In the genomic region with DNA sequence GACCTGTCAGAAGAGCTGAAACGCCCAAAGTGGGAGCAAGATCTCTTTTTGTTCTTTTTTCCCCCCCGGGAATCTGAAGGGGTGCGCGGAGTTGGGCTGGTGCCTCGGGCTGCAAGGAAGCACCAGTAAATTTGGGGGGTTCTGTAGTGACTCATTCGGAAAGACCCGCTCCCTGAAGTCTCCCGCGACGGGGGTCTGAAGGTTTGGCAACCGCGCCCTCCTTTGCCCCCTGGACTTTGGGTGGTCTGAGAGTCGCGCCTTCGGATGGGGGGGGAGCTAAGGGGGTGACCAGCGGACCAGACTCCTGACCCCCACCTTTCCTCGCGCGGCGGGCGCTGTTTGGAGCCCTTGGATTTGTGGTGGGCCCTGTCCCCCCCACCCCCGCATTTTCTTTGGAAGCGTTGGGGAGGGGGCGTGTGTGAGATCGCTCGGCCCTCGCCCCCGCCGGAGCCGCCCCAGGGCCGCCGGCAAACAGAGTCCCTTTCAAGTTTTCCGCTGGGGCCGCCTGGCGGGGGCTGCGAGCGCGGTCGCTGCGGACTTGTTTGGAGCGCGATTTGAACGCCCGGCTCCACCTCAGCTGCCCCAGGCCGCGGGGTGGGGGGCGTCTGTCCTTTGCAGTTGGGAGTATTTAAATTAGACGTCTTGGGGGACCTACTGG, we compare ENCODE assay signal across 8 cellular contexts. TPM values are rescaled to one million over a fixed set of nuclear protein-coding genes. Genes with fewer than 3 reads are reported as not detected.
DNase-seq lines count a peak whose midpoint lies in the region; ATAC-seq and TF ChIP-seq lines count a peak whose summit lies in the region.

No MANE protein-coding gene starts in this region.

- no peak for DNase-seq in T-helper 2 cell treated with Interferon-gamma antibody and Interleukin-4, amounts not matched to agents 5 μg/mL and 100 μg/mL, for 36 hours (ENCODE audit: low spot score)
- DNase-seq in T-helper 2 cell, result no peak
- peak; percentile 57 for DNase-seq in activated B cell treated with CpG ODN at 0.5 μM for 24 hours
- DNase-seq in glutamatergic neuron, result peak; percentile 76
- DNase-seq in amniotic stem cell (lab: John Stamatoyannopoulos, UW), result no peak
- DNase-seq in DMS79 treated with DMSO at 0.1 percent for 48 hours (lab: John Stamatoyannopoulos, UW), result no peak

- H3K4me3 Mint-ChIP-seq in T-helper 2 cell treated with Interferon-gamma antibody and Interleukin-4, amounts not matched to agents 5 μg/mL and 100 μg/mL, for 36 hours, result peak overlapping the region; percentile 74
- H3K4me3 Mint-ChIP-seq in activated B cell treated with CpG ODN at 0.5 μM for 24 hours (peak overlapping the region; percentile 98), glutamatergic neuron (ENCODE audit: unreplicated experiment) (peak overlapping the region; percentile 99)

- ATAC-seq in activated B cell treated with CpG ODN at 0.5 μM for 24 hours (ENCODE audit: low read depth), result no peak
- no peak for ATAC-seq in HG02759 (IDR thresholded peaks at IDR 0.05; ENCODE audit: unreplicated experiment)

- POLR2A ChIA-PET in activated B cell treated with CpG ODN at 0.5 μM for 24 hours (lab: Charles Lee), result interaction anchor here (0.5 to 16.5 kb wide), 16 partner anchors 14 to 376 kb away, joined by 3 to 772 read pairs (median 4); partner anchors contain the start of gene SPATA24

- no peaks in the 10 kb centered on the region for H3K9me3 Mint-ChIP-seq in T-helper 2 cell treated with Interferon-gamma antibody and Interleukin-4, amounts not matched to agents 5 μg/mL and 100 μg/mL, for 36 hours
- H3K9me3 Mint-ChIP-seq in activated B cell treated with CpG ODN at 0.5 μM for 24 hours (no peaks in the 10 kb centered on the region), glutamatergic neuron (ENCODE audit: unreplicated experiment) (peaks cover 20% of the 10 kb centered on the region)

- H3K36me3 Mint-ChIP-seq in T-helper 2 cell treated with Interferon-gamma antibody and Interleukin-4, amounts not matched to agents 5 μg/mL and 100 μg/mL, for 36 hours (ENCODE audit: low read depth), result no peaks in the 10 kb centered on the region
- peaks cover 13% of the 10 kb centered on the region for H3K36me3 Mint-ChIP-seq in activated B cell treated with CpG ODN at 0.5 μM for 24 hours (ENCODE audit: low read depth)
- H3K36me3 Mint-ChIP-seq in glutamatergic neuron (ENCODE audit: unreplicated experiment), result no peaks in the 10 kb centered on the region

- no peaks in the 10 kb centered on the region for H3K9me3 ChIP-seq in parathyroid adenoma (ENCODE audit: control insufficient read depth, low read length)

- intact Hi-C loops in activated B cell treated with CpG ODN at 0.5 μM for 24 hours (cut with micrococcal nuclease), result no loop called here

- H3K4me1 Mint-ChIP-seq in T-helper 2 cell treated with Interferon-gamma antibody and Interleukin-4, amounts not matched to agents 5 μg/mL and 100 μg/mL, for 36 hours (ENCODE audit: low read depth), result peaks cover 20% of the 10 kb centered on the region
- H3K4me1 Mint-ChIP-seq in activated B cell treated with CpG ODN at 0.5 μM for 24 hours (peaks cover 74% of the 10 kb centered on the region), glutamatergic neuron (ENCODE audit: low read depth, unreplicated experiment) (peaks cover 37% of the 10 kb centered on the region)

- H3K4me2 ChIP-seq in parathyroid adenoma (ENCODE audit: low read length), result peak overlapping the region; percentile 93

- H3K79me2 ChIP-seq in parathyroid adenoma, result peaks cover 36% of the 10 kb centered on the region

- no peak overlapping the region for H3K27ac Mint-ChIP-seq in T-helper 2 cell treated with Interferon-gamma antibody and Interleukin-4, amounts not matched to agents 5 μg/mL and 100 μg/mL, for 36 hours
- H3K27ac Mint-ChIP-seq in activated B cell treated with CpG ODN at 0.5 μM for 24 hours, result peak overlapping the region; percentile 94
- peak overlapping the region; percentile 93 for H3K27ac Mint-ChIP-seq in glutamatergic neuron (ENCODE audit: unreplicated experiment)

- CTCF ChIA-PET in activated B cell treated with CpG ODN at 0.5 μM for 24 hours (lab: Charles Lee), result interaction anchor here (0.7 to 9.8 kb wide), 10 partner anchors 10 to 115 kb away, joined by 3 to 169 read pairs (median 7); no protein-coding TSS in a partner anchor

- peaks cover 48% of the 10 kb centered on the region for H3K4me1 ChIP-seq in parathyroid adenoma

- peak overlapping the region; percentile 47 for H2AFZ ChIP-seq in parathyroid adenoma

- TF ChIP-seq CTCF in activated B cell treated with CpG ODN at 0.5 μM for 24 hours (IDR thresholded peaks at IDR 0.05), result no peak
- peak; percentile 44 for TF ChIP-seq CTCF in glutamatergic neuron (IDR thresholded peaks at IDR 0.05; ENCODE audit: partially characterized antibody, unreplicated experiment)
- peak; percentile 33 for TF ChIP-seq CTCF in parathyroid adenoma (IDR thresholded peaks at IDR 0.05)

- peak overlapping the region; percentile 80 for H3K4me3 ChIP-seq in parathyroid adenoma (ENCODE audit: low read depth, low read length)

- no peaks in the 10 kb centered on the region for H3K27me3 ChIP-seq in parathyroid adenoma (ENCODE audit: control insufficient read depth, insufficient read depth, low read length)

- H3K9ac ChIP-seq in parathyroid adenoma, result peak overlapping the region; percentile 61

- no peaks in the 10 kb centered on the region for H3K36me3 ChIP-seq in parathyroid adenoma (ENCODE audit: control insufficient read depth, insufficient read depth, low read length)

- peak overlapping the region; percentile 92 for H3K27ac ChIP-seq in parathyroid adenoma

- peaks cover 72% of the 10 kb centered on the region for H3K27me3 Mint-ChIP-seq in T-helper 2 cell treated with Interferon-gamma antibody and Interleukin-4, amounts not matched to agents 5 μg/mL and 100 μg/mL, for 36 hours (ENCODE audit: low read depth)
- H3K27me3 Mint-ChIP-seq in activated B cell treated with CpG ODN at 0.5 μM for 24 hours (no peaks in the 10 kb centered on the region), glutamatergic neuron (ENCODE audit: unreplicated experiment) (peaks cover 22% of the 10 kb centered on the region)

RNA-seq across cellular contexts. Expression of gene CXXC5, which starts 2.0 kb away (rescaled TPM):
- total RNA-seq in activated B cell treated with CpG ODN at 0.5 μM for 24 hours (94.9 and 115 TPM in 2 replicates), glutamatergic neuron (ENCODE audit: unreplicated experiment) (130 TPM)

Comparison
In these comparisons a context has a peak if more than half of its experiments do, and no peak if none do; other contexts are left out.
1. DNase-seq: peak in activated B cell treated with CpG ODN at 0.5 μM for 24 hours (single experiment) and glutamatergic neuron (single experiment); none in T-helper 2 cell treated with Interferon-gamma antibody and Interleukin-4, amounts not matched to agents 5 μg/mL and 100 μg/mL, for 36 hours (single experiment), T-helper 2 cell (0 of 5), amniotic stem cell (single experiment) and DMS79 treated with DMSO at 0.1 percent for 48 hours (single experiment).
2. Peak in every context shown above with its lines, with median percentiles within 50 percentile points of each other: H3K4me3 Mint-ChIP-seq.